12 cellular contexts compared by ENCODE assay signal in the genomic region with DNA sequence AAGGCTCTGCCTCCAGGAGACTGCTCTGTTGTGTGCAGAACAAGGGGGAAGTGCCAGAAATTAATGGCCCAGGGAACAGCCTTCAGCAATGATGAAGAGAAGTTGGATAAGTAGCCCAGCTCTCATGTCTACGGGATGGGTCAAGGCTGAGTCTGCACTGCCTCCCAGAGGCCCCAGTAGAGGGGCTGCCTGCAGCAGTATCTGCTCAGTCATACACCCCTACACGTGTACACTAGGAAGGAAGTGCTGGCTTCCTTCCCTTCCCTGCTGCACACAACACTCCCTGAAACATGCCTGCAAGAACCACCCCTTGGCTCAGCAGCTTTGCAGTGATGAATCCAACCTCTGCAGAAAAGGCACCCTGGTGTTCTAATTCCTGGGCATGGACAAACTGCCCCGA. TPM values are rescaled to one million over a fixed set of nuclear protein-coding genes. Genes with fewer than 3 reads are reported as not detected.
A peak's percentile ranks its signal among the peaks of the same experiment; 100 is the strongest.
DNase-seq lines count a peak whose midpoint lies in the region; ATAC-seq, FAIRE-seq and TF ChIP-seq lines count a peak whose summit lies in the region.
"Had no signal": no experiment of that assay in that cellular context is flagged by ENCODE, and none has a peak within 500 bp of the region (broad histone marks: within the 10 kb centered on the region; RNA-seq: fewer than 3 reads in every experiment).

No MANE protein-coding gene starts in this region.

- no peak overlapping the region for H3K4me2 ChIP-seq in A549
- no peak overlapping the region for H3K4me2 ChIP-seq in HCT116 (ENCODE audit: low read length)

- H3K4me3 ChIP-seq in A549 (no peak overlapping the region), HCT116 (replicated peaks in 1 of 2; ENCODE audit: low read depth in 1 of 2, low read length in 2 of 2) (no peak overlapping the region)

- H3K9me3 ChIP-seq in A549 (no peaks in the 10 kb centered on the region), HCT116 (ENCODE audit: control insufficient read depth in 1 of 2, insufficient read depth in 1 of 2, low read depth in 1 of 2, low read length in 2 of 2) (no peaks in the 10 kb centered on the region)

- no peaks in the 10 kb centered on the region for H3K9me2 ChIP-seq in HCT116 (ENCODE audit: insufficient read depth)

- FAIRE-seq in A549 (lab: Jason Lieb, UNC) = no peak

- H3K36me3 ChIP-seq in HCT116 (ENCODE audit: control insufficient read depth in 1 of 2, insufficient read depth in 2 of 2, low read length in 2 of 2) = no peaks in the 10 kb centered on the region

- no peak for TF ChIP-seq EP300 in A549 (IDR thresholded peaks at IDR 0.05)

- H3K79me2 ChIP-seq in HCT116 (ENCODE audit: insufficient read depth, low read length) = no peaks in the 10 kb centered on the region

- H3K9ac ChIP-seq in HCT116 (ENCODE audit: low read length) = no peak overlapping the region

- POLR2A ChIA-PET in A549 (lab: Yijun Ruan, JAX) = no interaction called here
- POLR2A ChIA-PET in HCT116 (lab: Charles Lee) = no interaction called here

- H3K27me3 ChIP-seq in HCT116 (ENCODE audit: insufficient read depth, low read length) = no peaks in the 10 kb centered on the region

- no peak for DNase-seq in A549 (ENCODE audit: low read depth in 1 of 2, low spot score in 1 of 2)
- DNase-seq in HCT116 (ENCODE audit: low read depth, low spot score) = no peak
- DNase-seq in UCSD-AML1 (lab: John Stamatoyannopoulos, UW; ENCODE audit: unreplicated experiment) = peak; percentile 79
- DNase-seq in left lobe of liver (ENCODE audit: low spot score) = no peak
- DNase-seq in GM19238 (ENCODE audit: insufficient read length, low spot score) = no peak
- DNase-seq in AG20443 (ENCODE audit: low spot score) = no peak
- no peak for DNase-seq in hippocampal formation (lab: John Stamatoyannopoulos, UW)
- DNase-seq: activated T-cell treated with anti-CD3 and anti-CD28 coated beads, Interleukin-2, amount 50 U/mL, for 1 hour; foreskin melanocyte; mammary epithelial cell; NCI-H524 had no signal

- no peak for TF ChIP-seq CTCF in A549 (IDR thresholded peaks at IDR 0.05)
- no peak for TF ChIP-seq CTCF in HCT116 (IDR thresholded peaks at IDR 0.05 in 2 of 3, conservative IDR thresholded peaks at IDR 0.05 in 1 of 3; ENCODE audit: borderline replicate concordance in 1 of 3, insufficient read depth in 1 of 3, low read depth in 2 of 3, low read length in 2 of 3)

- no peak overlapping the region for H2AFZ ChIP-seq in HCT116 (ENCODE audit: low read depth, low read length, poor library complexity, severe bottlenecking)

- TF ChIP-seq POLR2A in A549 (IDR thresholded peaks at IDR 0.05; ENCODE audit: low read length) = no peak
- no peak for TF ChIP-seq POLR2A in HCT116 (IDR thresholded peaks at IDR 0.05; ENCODE audit: borderline replicate concordance, extremely low read depth, insufficient read depth, insufficient read length)

- no TSS peak for BruUV-seq in HCT116 (replicated peaks; lab: Mats Ljungman, UMichigan)

- ATAC-seq in A549 (peak; percentile 45 to 76), HCT116 (peak; percentile 50; the same call in 1 of the 2 replicates), left lobe of liver (peak; percentile 61), GM21825 (IDR thresholded peaks at IDR 0.05; ENCODE audit: unreplicated experiment) (no peak)

- H3K27ac ChIP-seq in A549 (no peak overlapping the region), HCT116 (ENCODE audit: low read depth, low read length) (no peak overlapping the region)

- no peaks in the 10 kb centered on the region for H4K20me1 ChIP-seq in HCT116 (ENCODE audit: insufficient read depth)

- TF ChIP-seq RAD21 in A549 (conservative IDR thresholded peaks at IDR 0.05 in 1 of 2, IDR thresholded peaks at IDR 0.05 in 1 of 2) (no peak), HCT116 (IDR thresholded peaks at IDR 0.05; ENCODE audit: low read depth) (no peak)

- H3K4me1 ChIP-seq in A549 (no peaks in the 10 kb centered on the region), HCT116 (ENCODE audit: control insufficient read depth in 1 of 2, insufficient read depth in 2 of 2, low read length in 2 of 2) (no peaks in the 10 kb centered on the region)

- RAD21 ChIA-PET in HCT116 (lab: Charles Lee; ENCODE audit: low non-redundant PET in 1 of 2, low total read pairs in 2 of 2, uncharacterized antibody in 2 of 2, unreplicated experiment in 2 of 2) = no interaction called here

- intact Hi-C loops in HCT116 (cut with micrococcal nuclease) = no loop called here

- WGBS in A549 (ENCODE audit: missing lambda C conversion rate) = 6% methylated on average over 3 of the region's 3 CpGs

- CTCF ChIA-PET in A549 (lab: Yijun Ruan, JAX) = interaction anchor here (0.7 to 5.0 kb wide), 6 partner anchors 8 to 738 kb away, joined by 3 to 45 read pairs (median 4); no protein-coding TSS in a partner anchor
- CTCF ChIA-PET in HCT116 (lab: Charles Lee) = no interaction called here

TF ChIP-seq in A549, 52 proteins besides CTCF, POLR2A, EP300 and RAD21:
- TF ChIP-seq EHF (CRISPR knock-in tag; IDR thresholded peaks at IDR 0.05) = no peak
- TF ChIP-seq RARB (CRISPR knock-in tag; IDR thresholded peaks at IDR 0.05) = no peak
- no peak for TF ChIP-seq KDM1A (IDR thresholded peaks at IDR 0.05; ENCODE audit: low read depth)

TF ChIP-seq in HCT116, 20 proteins besides CTCF, POLR2A, EP300 and RAD21:
- TF ChIP-seq ZFX (IDR thresholded peaks at IDR 0.05) (no peak), POLR2AphosphoS5 (IDR thresholded peaks at IDR 0.05; ENCODE audit: low read depth, low read length) (no peak), YY1 (IDR thresholded peaks at IDR 0.05; ENCODE audit: extremely low read depth, insufficient replicate concordance, low read depth, low read length) (no peak), EZH2 (IDR thresholded peaks at IDR 0.05) (no peak), ATF3 (IDR thresholded peaks at IDR 0.05) (no peak), FOSL1 (IDR thresholded peaks at IDR 0.05; ENCODE audit: low read depth) (no peak), CBX3 (IDR thresholded peaks at IDR 0.05; ENCODE audit: low read depth) (no peak)
- TF ChIP-seq, protein P1, sequence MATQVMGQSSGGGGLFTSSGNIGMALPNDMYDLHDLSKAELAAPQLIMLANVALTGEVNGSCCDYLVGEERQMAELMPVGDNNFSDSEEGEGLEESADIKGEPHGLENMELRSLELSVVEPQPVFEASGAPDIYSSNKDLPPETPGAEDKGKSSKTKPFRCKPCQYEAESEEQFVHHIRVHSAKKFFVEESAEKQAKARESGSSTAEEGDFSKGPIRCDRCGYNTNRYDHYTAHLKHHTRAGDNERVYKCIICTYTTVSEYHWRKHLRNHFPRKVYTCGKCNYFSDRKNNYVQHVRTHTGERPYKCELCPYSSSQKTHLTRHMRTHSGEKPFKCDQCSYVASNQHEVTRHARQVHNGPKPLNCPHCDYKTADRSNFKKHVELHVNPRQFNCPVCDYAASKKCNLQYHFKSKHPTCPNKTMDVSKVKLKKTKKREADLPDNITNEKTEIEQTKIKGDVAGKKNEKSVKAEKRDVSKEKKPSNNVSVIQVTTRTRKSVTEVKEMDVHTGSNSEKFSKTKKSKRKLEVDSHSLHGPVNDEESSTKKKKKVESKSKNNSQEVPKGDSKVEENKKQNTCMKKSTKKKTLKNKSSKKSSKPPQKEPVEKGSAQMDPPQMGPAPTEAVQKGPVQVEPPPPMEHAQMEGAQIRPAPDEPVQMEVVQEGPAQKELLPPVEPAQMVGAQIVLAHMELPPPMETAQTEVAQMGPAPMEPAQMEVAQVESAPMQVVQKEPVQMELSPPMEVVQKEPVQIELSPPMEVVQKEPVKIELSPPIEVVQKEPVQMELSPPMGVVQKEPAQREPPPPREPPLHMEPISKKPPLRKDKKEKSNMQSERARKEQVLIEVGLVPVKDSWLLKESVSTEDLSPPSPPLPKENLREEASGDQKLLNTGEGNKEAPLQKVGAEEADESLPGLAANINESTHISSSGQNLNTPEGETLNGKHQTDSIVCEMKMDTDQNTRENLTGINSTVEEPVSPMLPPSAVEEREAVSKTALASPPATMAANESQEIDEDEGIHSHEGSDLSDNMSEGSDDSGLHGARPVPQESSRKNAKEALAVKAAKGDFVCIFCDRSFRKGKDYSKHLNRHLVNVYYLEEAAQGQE (IDR thresholded peaks at IDR 0.05; ENCODE audit: low read depth) = no peak
TF ChIP-seq in HCT116: peak in this region for 0.

RNA-seq across cellular contexts. Expression of gene URI1, which starts 54.5 kb away (rescaled TPM):
- polyA plus RNA-seq in A549 (2011; rRNA removed) (157 and 228 TPM in 2 replicates), A549 (2017; fragmentation: RNase III; extraction: RNeasy Plus Mini Kit Qiagen cat#74134 plus additional on column Dnase treatment) (116 to 125 TPM (median 119 TPM) in 3 replicates)
- 49.3 and 63.3 TPM in 2 replicates for polyA plus RNA-seq in A549 (2012; cell fraction: cytosol; rRNA removed)
- 13.8 and 26.8 TPM in 2 replicates for polyA plus RNA-seq in A549 (2012; cell fraction: nucleus; rRNA removed)
- 112 and 125 TPM in 2 replicates for polyA minus RNA-seq in A549 (2011; rRNA and poly(A)+ RNA removed)
- total RNA-seq in HCT116 (2021; ENCODE audit: unreplicated experiment) (51.4 TPM), left lobe of liver (24.8 TPM)
- 35.2 and 38.8 TPM in 2 replicates for polyA plus RNA-seq in HCT116 (2012)
